ENCODE assay signal across 20 cellular contexts in the genomic region with DNA sequence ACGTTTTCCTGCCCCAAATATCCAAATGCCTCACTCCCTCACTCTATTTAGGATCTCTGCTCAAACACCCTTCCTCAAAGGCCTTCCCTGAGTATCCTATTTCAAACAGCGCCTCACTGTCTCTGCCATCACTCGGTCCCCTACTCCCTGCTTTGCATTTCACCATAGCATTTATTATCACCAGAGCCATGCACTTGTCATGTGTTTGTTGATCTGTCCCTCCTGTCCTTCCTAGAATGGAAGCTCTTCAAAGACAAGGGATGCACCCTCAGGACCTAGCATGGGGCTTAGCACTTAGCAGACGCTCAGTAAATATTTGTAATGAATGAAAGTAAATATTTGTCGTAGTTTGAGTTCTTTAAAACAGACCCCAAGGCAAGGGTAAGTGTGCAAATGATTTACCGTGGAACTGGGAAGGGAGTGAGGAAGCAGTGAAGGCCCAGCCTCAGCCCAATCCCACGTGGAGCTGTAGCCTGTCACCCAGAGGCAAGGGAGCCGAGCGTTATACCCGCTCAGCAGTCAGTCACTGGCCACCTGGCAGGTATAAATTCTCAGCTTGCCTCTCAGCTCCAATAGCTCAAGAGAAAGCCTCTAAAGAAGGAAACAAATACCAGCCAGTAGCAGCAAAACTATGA.
"Had no signal": no experiment of that assay in that cellular context is flagged by ENCODE, and none has a peak within 500 bp of the region (broad histone marks: within the 10 kb centered on the region; RNA-seq: fewer than 3 reads in every experiment).

No MANE protein-coding gene starts in this region.

- H3K4me1 ChIP-seq: esophagus muscularis mucosa, gastroesophageal sphincter, heart right ventricle, lower lobe of right lung, spleen, upper lobe of right lung had no signal

- H3K9me3 ChIP-seq: esophagus muscularis mucosa, gastroesophageal sphincter, heart right ventricle, lower lobe of right lung, spleen, upper lobe of right lung had no signal

- DNase-seq: activated CD4-positive, alpha-beta T cell treated with anti-CD3 and anti-CD28 coated beads for 36 hours; activated CD4-positive, alpha-beta T cell treated with anti-CD3 and anti-CD28 coated beads, Interleukin-2, amount 50 U/mL, for 48 hours; activated naive CD4-positive, alpha-beta T cell; activated naive CD8-positive, alpha-beta T cell treated with anti-CD3 and anti-CD28 coated beads for 36 hours; activated T-cell treated with anti-CD3 and anti-CD28 coated beads, Interleukin-2, amount 50 U/mL, for 1 hour; amniotic stem cell; effector CD8-positive, alpha-beta T cell; heart right ventricle; left cardiac atrium; lower lobe of right lung; natural killer cell; posterior cingulate gyrus; spleen; stimulated activated CD4-positive, alpha-beta T cell treated with anti-CD3 and anti-CD28 coated beads, Interleukin-4, amount 100 ng/mL, for 4 hours; stimulated activated naive CD4-positive, alpha-beta T cell; upper lobe of right lung had no signal

- H3K36me3 ChIP-seq: esophagus muscularis mucosa, gastroesophageal sphincter, heart right ventricle, lower lobe of right lung, spleen, upper lobe of right lung had no signal

- H3K27me3 ChIP-seq: upper lobe of right lung had no signal

- H3K27ac ChIP-seq: esophagus muscularis mucosa, gastroesophageal sphincter, heart right ventricle, lower lobe of right lung, spleen, upper lobe of right lung, VCaP had no signal

- ATAC-seq: activated CD4-positive, alpha-beta T cell treated with anti-CD3 and anti-CD28 coated beads for 36 hours; activated T-helper 17 cell treated with anti-CD3 and anti-CD28 coated beads, Interleukin-2, amount 50 U/mL, for 72 hours; gastroesophageal sphincter; heart right ventricle; left cardiac atrium; lower lobe of right lung; natural killer cell; upper lobe of right lung had no signal

- H3K4me3 ChIP-seq: esophagus muscularis mucosa, gastroesophageal sphincter, heart right ventricle, lower lobe of right lung, spleen, upper lobe of right lung had no signal
